In the genomic region with DNA sequence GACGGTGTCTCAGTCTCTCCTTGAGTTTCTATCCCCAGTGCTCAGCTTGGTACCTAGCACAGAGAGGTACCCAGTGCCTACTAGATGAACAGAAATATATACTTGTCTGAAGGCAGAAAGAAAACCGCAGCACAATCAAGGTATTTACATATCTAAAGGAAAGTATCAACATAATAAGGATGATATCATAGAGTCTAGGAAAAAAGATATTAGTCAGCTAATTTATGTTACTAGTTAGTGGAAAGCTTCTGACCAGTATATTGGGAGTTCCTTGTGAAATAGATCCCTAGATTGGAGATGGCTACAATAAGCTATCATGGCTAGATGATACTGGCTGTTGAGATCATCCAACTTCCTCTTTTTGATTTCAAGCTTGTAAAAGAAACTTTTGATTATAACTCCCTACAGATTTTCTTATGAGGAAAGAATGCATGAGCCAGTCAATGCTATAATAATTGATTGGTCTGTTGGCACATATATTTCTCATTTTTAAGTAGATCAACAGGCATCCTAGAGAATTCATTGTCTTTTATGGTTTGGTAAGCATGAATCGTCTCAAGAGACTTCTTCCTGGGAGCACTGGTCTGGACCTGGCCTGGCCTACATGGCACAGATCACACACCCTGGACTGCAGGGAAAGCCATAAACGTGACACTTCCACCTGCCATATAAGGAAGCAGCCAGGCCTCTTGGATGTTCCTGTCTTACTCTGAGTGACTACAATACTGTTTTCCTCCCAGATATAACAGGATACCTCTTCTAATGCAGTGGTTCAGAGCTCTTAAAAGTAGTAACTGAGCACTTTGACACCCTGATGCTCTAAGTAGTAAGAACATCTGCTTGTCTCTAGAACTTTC, we compare ENCODE assay signal across 1 cellular context.
TF ChIP-seq lines count a peak whose summit lies in the region.

No MANE protein-coding gene starts in this region.

TF ChIP-seq in WTC11, 78 proteins besides CTCF, POLR2A, EP300 and RAD21 (continued from another document):
- no peak for TF ChIP-seq ZNF532 (CRISPR knock-in tag; IDR thresholded peaks at IDR 0.05; ENCODE audit: borderline replicate concordance)
- TF ChIP-seq ETV6 (CRISPR knock-in tag; IDR thresholded peaks at IDR 0.05), result no peak
- TF ChIP-seq GRHL2 (CRISPR knock-in tag; IDR thresholded peaks at IDR 0.05; ENCODE audit: insufficient replicate concordance, severe bottlenecking), result no peak
- no peak for TF ChIP-seq TEAD4 (CRISPR knock-in tag; IDR thresholded peaks at IDR 0.05)
- TF ChIP-seq ZBTB43 (CRISPR knock-in tag; IDR thresholded peaks at IDR 0.05), result no peak
- TF ChIP-seq, protein P1, sequence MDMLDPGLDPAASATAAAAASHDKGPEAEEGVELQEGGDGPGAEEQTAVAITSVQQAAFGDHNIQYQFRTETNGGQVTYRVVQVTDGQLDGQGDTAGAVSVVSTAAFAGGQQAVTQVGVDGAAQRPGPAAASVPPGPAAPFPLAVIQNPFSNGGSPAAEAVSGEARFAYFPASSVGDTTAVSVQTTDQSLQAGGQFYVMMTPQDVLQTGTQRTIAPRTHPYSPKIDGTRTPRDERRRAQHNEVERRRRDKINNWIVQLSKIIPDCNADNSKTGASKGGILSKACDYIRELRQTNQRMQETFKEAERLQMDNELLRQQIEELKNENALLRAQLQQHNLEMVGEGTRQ (CRISPR knock-in tag; IDR thresholded peaks at IDR 0.05), result no peak
